35 cellular contexts compared by ENCODE assay signal in the genomic region with DNA sequence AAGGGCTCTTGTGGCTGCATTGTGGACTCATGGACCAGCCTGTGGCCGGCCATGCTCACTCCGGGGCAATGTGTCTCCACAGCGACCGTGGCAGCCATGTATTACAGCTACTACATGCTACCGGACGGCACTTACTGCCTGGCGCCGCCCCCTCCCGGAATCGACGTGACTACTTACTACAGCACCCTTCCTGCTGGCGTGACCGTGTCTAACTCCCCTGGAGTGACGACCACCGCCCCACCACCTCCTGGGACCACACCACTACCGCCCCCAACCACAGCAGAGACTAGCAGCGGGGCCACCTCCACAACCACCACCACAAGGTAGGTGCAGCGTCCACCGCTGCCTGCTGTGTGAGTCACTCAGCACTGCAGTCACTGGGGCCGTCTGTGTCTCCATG.
"Had no signal": no experiment of that assay in that cellular context is flagged by ENCODE, and none has a peak within 500 bp of the region (broad histone marks: within the 10 kb centered on the region; RNA-seq: fewer than 3 reads in every experiment).

No MANE protein-coding gene starts in this region.

- H3K27ac ChIP-seq: body of pancreas, breast epithelium, KMS-11, Peyer's patch, VCaP had no signal

- H3K4me3 Mint-ChIP-seq: activated CD4-positive, alpha-beta memory T cell treated with anti-CD3 and anti-CD28 coated beads, Interleukin-2, amount 10 ng/mL, durations not matched to agents 7 days and 5 days; activated naive CD4-positive, alpha-beta T cell treated with anti-CD3 and anti-CD28 coated beads, Interleukin-2, amount 50 U/mL, for 24 hours; activated naive CD8-positive, alpha-beta T cell treated with anti-CD3 and anti-CD28 coated beads, Interleukin-2, amount 10 ng/mL, durations not matched to agents 7 days and 5 days had no signal

- H3K27me3 ChIP-seq: body of pancreas, breast epithelium, Peyer's patch had no signal

- H3K27ac Mint-ChIP-seq: activated CD4-positive, alpha-beta memory T cell treated with anti-CD3 and anti-CD28 coated beads, Interleukin-2, amount 10 ng/mL, durations not matched to agents 7 days and 5 days; activated naive CD4-positive, alpha-beta T cell treated with anti-CD3 and anti-CD28 coated beads, Interleukin-2, amount 50 U/mL, for 24 hours; activated naive CD8-positive, alpha-beta T cell treated with anti-CD3 and anti-CD28 coated beads, Interleukin-2, amount 10 ng/mL, durations not matched to agents 7 days and 5 days; activated T-helper 2 cell treated with anti-CD3 and anti-CD28 coated beads, Interferon-gamma antibody, Interleukin-2, Interleukin-4, amounts not matched to agents 10 μg/mL and 5 μg/mL and 100 μg/mL, durations not matched to agents 14 hours and 24 hours and 36 hours had no signal

- H3K4me3 ChIP-seq: body of pancreas, breast epithelium, Peyer's patch had no signal

- H3K27me3 Mint-ChIP-seq: activated CD4-positive, alpha-beta memory T cell treated with anti-CD3 and anti-CD28 coated beads, Interleukin-2, amount 10 ng/mL, durations not matched to agents 7 days and 5 days; activated naive CD4-positive, alpha-beta T cell treated with anti-CD3 and anti-CD28 coated beads, Interleukin-2, amount 50 U/mL, for 24 hours; activated naive CD8-positive, alpha-beta T cell treated with anti-CD3 and anti-CD28 coated beads, Interleukin-2, amount 10 ng/mL, durations not matched to agents 7 days and 5 days had no signal

- H3K9me3 Mint-ChIP-seq: activated naive CD4-positive, alpha-beta T cell treated with anti-CD3 and anti-CD28 coated beads, Interleukin-2, amount 50 U/mL, for 24 hours; activated naive CD8-positive, alpha-beta T cell treated with anti-CD3 and anti-CD28 coated beads, Interleukin-2, amount 10 ng/mL, durations not matched to agents 7 days and 5 days; activated T-helper 2 cell treated with anti-CD3 and anti-CD28 coated beads, Interferon-gamma antibody, Interleukin-2, Interleukin-4, amounts not matched to agents 10 μg/mL and 5 μg/mL and 100 μg/mL, durations not matched to agents 14 hours and 24 hours and 36 hours had no signal

- DNase-seq: activated CD4-positive, alpha-beta memory T cell treated with anti-CD3 and anti-CD28 coated beads, Interleukin-2, amount 10 ng/mL, durations not matched to agents 7 days and 5 days; activated CD4-positive, alpha-beta T cell treated with anti-CD3 and anti-CD28 coated beads for 1 hour; activated CD4-positive, alpha-beta T cell treated with anti-CD3 and anti-CD28 coated beads for 48 hours; activated CD4-positive, CD25-positive, alpha-beta regulatory T cell; activated CD8-positive, alpha-beta memory T cell treated with anti-CD3 and anti-CD28 coated beads, Interleukin-2, amount 50 U/mL, for 48 hours; activated gamma-delta T cell; activated naive CD4-positive, alpha-beta T cell treated with Interleukin-2 at 50 U/mL for 16 hours; activated naive CD8-positive, alpha-beta T cell treated with anti-CD3 and anti-CD28 coated beads, Interleukin-2, amount 10 ng/mL, durations not matched to agents 7 days and 5 days; body of pancreas; caudate nucleus; cerebellar nuclear complex; MM.1S; MV-4-11; NCI-H1092; NCI-H1436 treated with DMSO at 0.1 percent for 48 hours; NCI-H1694 treated with DMSO at 0.1 percent for 48 hours; NCI-H2029; NCI-H345; NCI-H524 treated with DMSO at 0.1 percent for 48 hours; NK-92 treated with Interleukin-12 subunit alpha and Interleukin-12 subunit beta, amount 100 ng/mL, for 24 hours; PC-3; Peyer's patch; RPMI8226; SIG-M5; SW 1271; T-helper 1 cell; T-helper 2 cell; T-helper 9 cell had no signal

- FAIRE-seq: astrocyte had no signal

- H3K4me1 ChIP-seq: body of pancreas, breast epithelium, Peyer's patch had no signal

- H3K4me2 ChIP-seq: KMS-11 had no signal

- H3K9ac ChIP-seq: KMS-11 had no signal

- H3K4me1 Mint-ChIP-seq: activated naive CD8-positive, alpha-beta T cell treated with anti-CD3 and anti-CD28 coated beads, Interleukin-2, amount 10 ng/mL, durations not matched to agents 7 days and 5 days had no signal

- ATAC-seq: body of pancreas, PC-3, SK-N-SH treated with all-trans-retinoic acid at 6 μM for 48 hours had no signal

- H3K9me3 ChIP-seq: body of pancreas, breast epithelium, Peyer's patch had no signal
